ENCODE assay signal across 21 cellular contexts in the genomic region with DNA sequence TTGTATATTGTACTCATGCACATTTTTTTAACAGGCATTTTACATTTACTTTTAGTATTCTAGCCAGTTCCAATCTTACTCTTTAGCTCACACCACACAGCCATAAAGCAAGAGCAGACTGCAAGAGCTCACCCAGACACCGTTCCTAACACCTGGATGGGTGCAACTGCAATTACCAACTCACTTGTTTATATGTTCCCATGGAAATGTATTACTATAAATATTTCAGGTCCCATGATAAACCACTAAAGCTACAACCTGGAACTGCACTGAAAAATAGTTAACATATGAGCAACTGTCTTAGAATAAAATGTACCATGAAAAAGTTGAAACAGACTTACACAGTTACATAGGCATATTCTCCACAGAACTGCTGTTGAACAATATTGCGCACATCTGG. TPM values are rescaled to one million over a fixed set of nuclear protein-coding genes. Genes with fewer than 3 reads are reported as not detected.
DNase-seq lines count a peak whose midpoint lies in the region; ATAC-seq and TF ChIP-seq lines count a peak whose summit lies in the region.
"Had no signal": no experiment of that assay in that cellular context is flagged by ENCODE, and none has a peak within 500 bp of the region (broad histone marks: within the 10 kb centered on the region; RNA-seq: fewer than 3 reads in every experiment).

No MANE protein-coding gene starts in this region.

- WGBS in psoas muscle, 3 donors = 65 to 75% (median 67%) methylated on average over 2 of the region's 2 CpGs
- 90% methylated on average over 2 of the region's 2 CpGs for WGBS in hepatocyte (ENCODE audit: low lambda C conversion rate, missing lambda C conversion rate)

- peaks cover 3 to 87% of the 10 kb centered on the region in 2 donors for H3K36me3 ChIP-seq in psoas muscle (ENCODE audit: insufficient read depth in 1 of 2, low read depth in 1 of 2)
- H3K36me3 ChIP-seq in hepatocyte (replicated peaks; ENCODE audit: insufficient read depth, low read depth) = no peaks in the 10 kb centered on the region

- intact Hi-C loops in Right ventricle myocardium superior (cut with DNase I) (no loop called here), cardiac septum (cut with DNase I) (no loop called here), psoas muscle (cut with DNase I) (no loop called here)

- H4K20me1 ChIP-seq in hepatocyte (ENCODE audit: insufficient read depth, poor library complexity, severe bottlenecking) = peaks cover under 1% of the 10 kb centered on the region

- DNase-seq in Right ventricle myocardium superior (no peak), cardiac septum (ENCODE audit: low spot score) (no peak), M059J (ENCODE audit: low read depth) (peak; percentile 38), foreskin keratinocyte (no peak), psoas muscle (no peak), hepatocyte (ENCODE audit: low spot score) (no peak), SKM-1 treated with dmso at 0.1 percent for 144 hours (lab: John Stamatoyannopoulos, UW; ENCODE audit: unreplicated experiment) (no peak)
- DNase-seq: CD4-positive, CD25-positive, alpha-beta regulatory T cell; DMS79 treated with DMSO at 0.1 percent for 48 hours; Kasumi-1; MG63; NCI-H1417; NCI-H1694 treated with DMSO at 0.1 percent for 48 hours; NCI-H2081 treated with DMSO at 0.1 percent for 48 hours; NCI-H446 treated with DMSO at 0.1 percent for 48 hours; NCI-H526 treated with DMSO at 0.1 percent for 48 hours; OCI-M1; SHP77 had no signal

- H3K79me2 ChIP-seq in hepatocyte = peaks cover 22% of the 10 kb centered on the region

- no peak overlapping the region for H3K4me2 ChIP-seq in hepatocyte
- H3K4me2 ChIP-seq: A549 had no signal

- no peaks in the 10 kb centered on the region for H3K9me2 ChIP-seq in hepatocyte (replicated peaks; ENCODE audit: insufficient read depth)

- H2AFZ ChIP-seq in hepatocyte = no peak overlapping the region

- H3K27ac ChIP-seq in foreskin keratinocyte (no peak overlapping the region), psoas muscle (no peak overlapping the region), hepatocyte (no peak overlapping the region)
- H3K27ac ChIP-seq: A549 had no signal

- H3K4me1 ChIP-seq in foreskin keratinocyte (no peaks in the 10 kb centered on the region), psoas muscle (peaks cover 22% of the 10 kb centered on the region), hepatocyte (ENCODE audit: insufficient read depth) (no peaks in the 10 kb centered on the region)
- H3K4me1 ChIP-seq: A549 had no signal

- no peaks in the 10 kb centered on the region for H3K9me3 ChIP-seq in psoas muscle
- no peaks in the 10 kb centered on the region for H3K9me3 ChIP-seq in hepatocyte (ENCODE audit: low read depth)
- H3K9me3 ChIP-seq: A549, MG63 had no signal

- H3K27me3 ChIP-seq in foreskin keratinocyte (no peaks in the 10 kb centered on the region), psoas muscle (ENCODE audit: insufficient read depth in 3 of 3, low read length in 2 of 3) (no peaks in the 10 kb centered on the region), hepatocyte (no peaks in the 10 kb centered on the region)
- H3K27me3 ChIP-seq: MG63 had no signal

- H3K4me3 ChIP-seq in psoas muscle (no peak overlapping the region), hepatocyte (no peak overlapping the region)
- H3K4me3 ChIP-seq: A549, MG63 had no signal

- ATAC-seq in Right ventricle myocardium superior (ENCODE audit: poor library complexity) (peak; percentile 74), foreskin keratinocyte (peak; percentile 16), psoas muscle (peak; percentile 54 to 93 (median 80)), HG02588 (IDR thresholded peaks at IDR 0.05; ENCODE audit: unreplicated experiment) (no peak)
- ATAC-seq: A549 had no signal

- no peak for TF ChIP-seq CTCF in foreskin keratinocyte (conservative IDR thresholded peaks at IDR 0.05)
- TF ChIP-seq CTCF in psoas muscle (IDR thresholded peaks at IDR 0.05) = no peak
- no peak for TF ChIP-seq CTCF in hepatocyte (IDR thresholded peaks at IDR 0.05; ENCODE audit: poor library complexity)

RNA-seq across cellular contexts. Expression of a gene that starts 30.8 kb away (rescaled TPM):
- 41.8 TPM for total RNA-seq in Right ventricle myocardium superior
- total RNA-seq in cardiac septum = 41.3 TPM
- 22.5 and 34.2 TPM in 2 replicates for total RNA-seq in M059J (2014; rRNA removed; shearing (Covaris generic))
- 34.2 and 35.2 TPM in 2 replicates for total RNA-seq in foreskin keratinocyte
- 14.6 and 16.0 TPM in 2 replicates for polyA plus RNA-seq in foreskin keratinocyte
- 10 to 100 TPM; 20.3 to 35.9 (median 21.4) TPM for total RNA-seq in psoas muscle
- 10 to 100 TPM in 2 of 3 donors, 1 to 10 TPM in 1; 9.7 to 19.9 (median 13.0) TPM for polyA plus RNA-seq in psoas muscle
- 39.5 and 46.7 TPM in 2 replicates for total RNA-seq in hepatocyte
- polyA plus RNA-seq in hepatocyte = 36.7 and 38.9 TPM in 2 replicates

RNA-seq across cellular contexts. Expression of a gene that starts 59.9 kb away (rescaled TPM):
- total RNA-seq in Right ventricle myocardium superior (not detected), cardiac septum (0.05 TPM), foreskin keratinocyte (0.03 TPM in 1 of 2 replicates, not detected in the other), psoas muscle (under 1 TPM in 1 of 4 donors, not detected in 3; 0.04 TPM), hepatocyte (0.10 and 0.20 TPM in 2 replicates)
- total RNA-seq in M059J (2014; rRNA removed; shearing (Covaris generic)) = not detected in 2 replicates
- polyA plus RNA-seq in foreskin keratinocyte (0.01 and 0.15 TPM in 2 replicates), psoas muscle (1 to 10 TPM in 2 of 3 donors, under 1 TPM in 1; 0.48 to 1.7 (median 1.1) TPM), hepatocyte (8.2 and 10.8 TPM in 2 replicates)
- polyA plus RNA-seq: BJ; CD4-positive, CD25-positive, alpha-beta regulatory T cell had no signal
